11 cellular contexts compared by ENCODE assay signal in the genomic region with DNA sequence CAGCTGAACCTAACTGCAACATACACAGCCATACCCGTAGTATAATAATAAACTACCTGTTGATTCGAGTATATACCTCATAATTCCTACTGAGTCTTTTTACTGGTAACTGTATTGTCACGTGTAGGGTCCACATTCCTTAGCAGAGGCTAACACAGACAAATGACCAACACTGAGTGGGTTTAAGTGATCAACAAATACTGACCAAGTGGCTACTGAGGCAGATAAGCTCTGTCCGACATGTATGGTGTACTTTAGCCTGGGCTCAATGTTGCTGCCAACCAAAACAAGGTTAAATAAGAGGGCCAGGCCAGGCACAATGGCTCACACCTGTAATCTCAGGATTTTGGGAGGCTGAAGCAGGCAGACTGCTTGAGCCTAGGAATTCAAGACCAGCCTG. TPM values are rescaled to one million over a fixed set of nuclear protein-coding genes. Genes with fewer than 3 reads are reported as not detected.
DNase-seq lines count a peak whose midpoint lies in the region; ATAC-seq and FAIRE-seq lines count a peak whose summit lies in the region.
"Had no signal": no experiment of that assay in that cellular context is flagged by ENCODE, and none has a peak within 500 bp of the region (broad histone marks: within the 10 kb centered on the region; RNA-seq: fewer than 3 reads in every experiment).

No MANE protein-coding gene starts in this region.

- H3K4me1 Mint-ChIP-seq in activated CD8-positive, alpha-beta memory T cell treated with anti-CD3 and anti-CD28 coated beads, Interleukin-2, amount 10 ng/mL, durations not matched to agents 7 days and 5 days, result peaks cover 84% of the 10 kb centered on the region
- peaks cover 74% of the 10 kb centered on the region for H3K4me1 Mint-ChIP-seq in T-helper 17 cell

- peak overlapping the region; percentile 98 for H3K27ac Mint-ChIP-seq in activated CD8-positive, alpha-beta memory T cell treated with anti-CD3 and anti-CD28 coated beads, Interleukin-2, amount 10 ng/mL, durations not matched to agents 7 days and 5 days
- peak overlapping the region; percentile 99 for H3K27ac Mint-ChIP-seq in T-helper 17 cell

- H3K36me3 ChIP-seq in subcutaneous abdominal adipose tissue (ENCODE audit: control insufficient read depth in 5 of 5, insufficient read depth in 5 of 5, low read length in 5 of 5), result peaks cover 0 to 17% (median 10%) of the 10 kb centered on the region in 5 donors
- H3K36me3 ChIP-seq: cardiac muscle cell had no signal

- H3K36me3 Mint-ChIP-seq in activated CD8-positive, alpha-beta memory T cell treated with anti-CD3 and anti-CD28 coated beads, Interleukin-2, amount 10 ng/mL, durations not matched to agents 7 days and 5 days, result peaks cover 33% of the 10 kb centered on the region
- H3K36me3 Mint-ChIP-seq in T-helper 17 cell (ENCODE audit: low read depth), result peaks cover 7% of the 10 kb centered on the region

- H3K9ac ChIP-seq in subcutaneous abdominal adipose tissue (ENCODE audit: low read length in 5 of 5), result peak overlapping the region in 3 of 5 donors; percentile 6 to 10 (median 9)

- no peaks in the 10 kb centered on the region for H3K27me3 ChIP-seq in subcutaneous abdominal adipose tissue (ENCODE audit: control insufficient read depth in 5 of 5, insufficient read depth in 4 of 5, low read length in 5 of 5)
- H3K27me3 ChIP-seq: cardiac muscle cell had no signal

- peak overlapping the region; percentile 80 for H3K4me3 Mint-ChIP-seq in activated CD8-positive, alpha-beta memory T cell treated with anti-CD3 and anti-CD28 coated beads, Interleukin-2, amount 10 ng/mL, durations not matched to agents 7 days and 5 days
- H3K4me3 Mint-ChIP-seq in T-helper 17 cell, result peak overlapping the region; percentile 93

- FAIRE-seq in RCC 7860 (lab: Jason Lieb, UNC), result no peak

- H3K4me3 ChIP-seq in subcutaneous abdominal adipose tissue (ENCODE audit: low read depth in 1 of 5, low read length in 5 of 5), result peak overlapping the region in 4 of 5 donors; percentile 7 to 49 (median 29)
- H3K4me3 ChIP-seq: cardiac muscle cell had no signal

- CTCF ChIA-PET in activated CD8-positive, alpha-beta memory T cell treated with anti-CD3 and anti-CD28 coated beads, Interleukin-2, amount 10 ng/mL, durations not matched to agents 7 days and 5 days (lab: Charles Lee), result interaction anchor here (1.5 to 2.3 kb wide), 3 partner anchors 9 to 21 kb away, joined by 3 to 13 read pairs (median 6); no protein-coding TSS in a partner anchor

- ATAC-seq in activated CD8-positive, alpha-beta memory T cell treated with anti-CD3 and anti-CD28 coated beads, Interleukin-2, amount 10 ng/mL, durations not matched to agents 7 days and 5 days, result no peak
- ATAC-seq in T-helper 17 cell (no peak), left lobe of liver (peak; percentile 31), GM18867 (IDR thresholded peaks at IDR 0.05; ENCODE audit: unreplicated experiment) (no peak)

- H3K27me3 Mint-ChIP-seq in activated CD8-positive, alpha-beta memory T cell treated with anti-CD3 and anti-CD28 coated beads, Interleukin-2, amount 10 ng/mL, durations not matched to agents 7 days and 5 days, result no peaks in the 10 kb centered on the region
- no peaks in the 10 kb centered on the region for H3K27me3 Mint-ChIP-seq in T-helper 17 cell

- H3K27ac ChIP-seq in subcutaneous abdominal adipose tissue (ENCODE audit: low read depth, low read length), result peak overlapping the region; percentile 67
- H3K27ac ChIP-seq: cardiac muscle cell had no signal

- H3K9me3 ChIP-seq in T-helper 17 cell (ENCODE audit: control insufficient read depth, low read length, poor library complexity, severe bottlenecking), result no peaks in the 10 kb centered on the region
- no peaks in the 10 kb centered on the region for H3K9me3 ChIP-seq in subcutaneous abdominal adipose tissue (ENCODE audit: control insufficient read depth in 5 of 5, low read length in 5 of 5)

- no peak for DNase-seq in activated CD8-positive, alpha-beta memory T cell treated with anti-CD3 and anti-CD28 coated beads, Interleukin-2, amount 10 ng/mL, durations not matched to agents 7 days and 5 days
- no peak for DNase-seq in activated CD8-positive, alpha-beta memory T cell treated with anti-CD3 and anti-CD28 coated beads, Interleukin-2, amount 50 U/mL, for 48 hours
- no peak for DNase-seq in T-helper 17 cell
- DNase-seq in left lobe of liver (ENCODE audit: low spot score), result no peak
- DNase-seq in RCC 7860 (ENCODE audit: low spot score), result no peak
- no peak for DNase-seq in NCI-H2081 (lab: John Stamatoyannopoulos, UW)
- DNase-seq: ACHN, NCI-H187 treated with DMSO at 0.1 percent for 48 hours had no signal

- H3K4me1 ChIP-seq in subcutaneous abdominal adipose tissue (ENCODE audit: control insufficient read depth in 5 of 5, insufficient read depth in 5 of 5, low read length in 5 of 5), result peaks cover 4 to 59% (median 56%) of the 10 kb centered on the region in 5 donors

- no peaks in the 10 kb centered on the region for H3K9me3 Mint-ChIP-seq in activated CD8-positive, alpha-beta memory T cell treated with anti-CD3 and anti-CD28 coated beads, Interleukin-2, amount 10 ng/mL, durations not matched to agents 7 days and 5 days (ENCODE audit: low read depth)

RNA-seq across cellular contexts. Expression of a gene that starts 12.7 kb away (rescaled TPM):
- total RNA-seq in activated CD8-positive, alpha-beta memory T cell treated with anti-CD3 and anti-CD28 coated beads, Interleukin-2, amount 10 ng/mL, durations not matched to agents 7 days and 5 days, result 100 to 1,000 TPM; 113 to 117 TPM
- 100 to 1,000 TPM; 121 to 147 TPM for total RNA-seq in T-helper 17 cell
- 54.4 TPM for total RNA-seq in left lobe of liver
